In genomic region chr12:54853933-54854538, GRCh38 we compare ENCODE assay signal across 8 cellular contexts. TPM values are rescaled to one million over a fixed set of nuclear protein-coding genes. Genes with fewer than 3 reads are reported as not detected.
DNase-seq lines count a peak whose midpoint lies in the region; ATAC-seq lines count a peak whose summit lies in the region.

Gene MUCL1, plus strand, starts transcription at chr12:54854516. Its CDS starts 67 bp downstream, at chr12:54854583.

- H3K36me3 ChIP-seq in CD4-positive, CD25-positive, alpha-beta regulatory T cell (ENCODE audit: control insufficient read depth, insufficient read depth, low read length), result no peaks in the 10 kb centered on the region

- DNase-seq in CD4-positive, CD25-positive, alpha-beta regulatory T cell, result peak; percentile 41 to 83 (median 71)
- DNase-seq in NCI-H510A (lab: John Stamatoyannopoulos, UW) (peak; percentile 51), ecto neural progenitor cell (ENCODE audit: low spot score) (peak; percentile 75), myocyte (ENCODE audit: low read depth) (peak; percentile 67)
- DNase-seq in activated CD4-positive, alpha-beta T cell treated with anti-CD3 and anti-CD28 coated beads for 48 hours, result peak; percentile 84
- peak; percentile 49 for DNase-seq in stimulated activated naive CD4-positive, alpha-beta T cell treated with Interleukin-2 at 50 U/mL for 16 hours (lab: John Stamatoyannopoulos, UW)

- no peak within 1 kb of the TSS for H3K4me3 ChIP-seq in CD4-positive, CD25-positive, alpha-beta regulatory T cell (ENCODE audit: low read depth, low read length)

- no peaks in the 10 kb centered on the region for H3K9me3 Mint-ChIP-seq in CD4-positive, CD25-positive, alpha-beta regulatory T cell

- H3K9me3 ChIP-seq in CD4-positive, CD25-positive, alpha-beta regulatory T cell (ENCODE audit: control insufficient read depth in 2 of 2, low read length in 2 of 2), result no peaks in the 10 kb centered on the region

- peaks cover 1% of the 10 kb centered on the region for H3K27me3 ChIP-seq in CD4-positive, CD25-positive, alpha-beta regulatory T cell (ENCODE audit: control insufficient read depth, insufficient read depth, low read length)

- H3K4me1 ChIP-seq in CD4-positive, CD25-positive, alpha-beta regulatory T cell (ENCODE audit: control insufficient read depth, insufficient read depth, low read length, poor library complexity, severe bottlenecking), result no peaks in the 10 kb centered on the region

- H3K4me1 Mint-ChIP-seq in CD4-positive, CD25-positive, alpha-beta regulatory T cell, result peaks cover 0 to 3% (median 0%) of the 10 kb centered on the region in 4 donors

- H3K36me3 Mint-ChIP-seq in CD4-positive, CD25-positive, alpha-beta regulatory T cell, result no peaks in the 10 kb centered on the region

- H3K27ac Mint-ChIP-seq in CD4-positive, CD25-positive, alpha-beta regulatory T cell, result no peak within 1 kb of the TSS

- ATAC-seq in CD4-positive, CD25-positive, alpha-beta regulatory T cell (ENCODE audit: low read depth in 2 of 2), result peak; percentile 97 to 99
- peak; percentile 97 for ATAC-seq in GM19372 (IDR thresholded peaks at IDR 0.05; ENCODE audit: low read depth, unreplicated experiment)
- peak; percentile 76 for ATAC-seq in HG03457 (IDR thresholded peaks at IDR 0.05; ENCODE audit: unreplicated experiment)

- no peaks in the 10 kb centered on the region for H3K27me3 Mint-ChIP-seq in CD4-positive, CD25-positive, alpha-beta regulatory T cell

- H3K4me3 Mint-ChIP-seq in CD4-positive, CD25-positive, alpha-beta regulatory T cell, result no peak within 1 kb of the TSS

- H3K27ac ChIP-seq in CD4-positive, CD25-positive, alpha-beta regulatory T cell (ENCODE audit: insufficient read depth, low read length, poor library complexity, severe bottlenecking), result no peak within 1 kb of the TSS

RNA-seq across cellular contexts. Expression of gene MUCL1, which starts in this region (rescaled TPM):
- total RNA-seq in CD4-positive, CD25-positive, alpha-beta regulatory T cell, result not detected
- not detected for polyA plus RNA-seq in CD4-positive, CD25-positive, alpha-beta regulatory T cell
- total RNA-seq in myocyte, result not detected in 2 replicates
- polyA plus RNA-seq in myocyte (2012), result not detected

Comparison
In these comparisons a context has a peak if more than half of its experiments do, and no peak if none do; other contexts are left out.
1. Peak in DNase-seq and ATAC-seq in CD4-positive, CD25-positive, alpha-beta regulatory T cell; RNA of the gene not detected or under 1 TPM.
2. Peak in DNase-seq in myocyte; RNA of the gene not detected or under 1 TPM.